In genomic region chr16:74623214-74623842, GRCh38 we compare ENCODE assay signal across 8 cellular contexts. TPM values are rescaled to one million over a fixed set of nuclear protein-coding genes. Genes with fewer than 3 reads are reported as not detected.
DNase-seq lines count a peak whose midpoint lies in the region; ATAC-seq, FAIRE-seq and TF ChIP-seq lines count a peak whose summit lies in the region.

No MANE protein-coding gene starts in this region.

- peaks cover 71 to 87% of the 10 kb centered on the region in 2 donors for H3K36me3 Mint-ChIP-seq in CD14-positive monocyte
- H3K36me3 Mint-ChIP-seq in endothelial cell (ENCODE audit: low read depth, unreplicated experiment): peaks cover 30% of the 10 kb centered on the region

- peak; percentile 75 for TF ChIP-seq CTCF in CD14-positive monocyte (IDR thresholded peaks at IDR 0.05)
- TF ChIP-seq CTCF in endothelial cell (IDR thresholded peaks at IDR 0.05; ENCODE audit: unreplicated experiment): peak; percentile 51

- H3K4me3 Mint-ChIP-seq in CD14-positive monocyte (no peak overlapping the region), endothelial cell (ENCODE audit: unreplicated experiment) (peak overlapping the region; percentile 49)

- intact Hi-C loops in CD14-positive monocyte (cut with micrococcal nuclease): loop anchor here (10.0 kb wide), 2 partner anchors 119 to 149 kb away; no protein-coding TSS in a partner anchor

- H3K9me3 Mint-ChIP-seq in CD14-positive monocyte: no peaks in the 10 kb centered on the region
- no peaks in the 10 kb centered on the region for H3K9me3 Mint-ChIP-seq in endothelial cell (ENCODE audit: unreplicated experiment)

- H3K27ac Mint-ChIP-seq in CD14-positive monocyte: peak overlapping the region in 1 of 7 donors; percentile 79
- no peak overlapping the region for H3K27ac Mint-ChIP-seq in endothelial cell (ENCODE audit: unreplicated experiment)

- no peak for FAIRE-seq in RCC 7860 (lab: Jason Lieb, UNC)

- H3K27me3 Mint-ChIP-seq in CD14-positive monocyte (ENCODE audit: low read depth in 3 of 3) (no peaks in the 10 kb centered on the region), endothelial cell (ENCODE audit: unreplicated experiment) (no peaks in the 10 kb centered on the region)

- H3K4me1 Mint-ChIP-seq in CD14-positive monocyte (no peaks in the 10 kb centered on the region), endothelial cell (ENCODE audit: unreplicated experiment) (no peaks in the 10 kb centered on the region)

- no peak for DNase-seq in CD14-positive monocyte (ENCODE audit: low spot score)
- peak; percentile 28 for DNase-seq in RCC 7860 (ENCODE audit: low spot score)
- DNase-seq in endothelial cell (ENCODE audit: low spot score): no peak
- peak; percentile 36 for DNase-seq in middle frontal gyrus (ENCODE audit: extremely low spot score, low spot score)
- DNase-seq in HuH-7.5 (ENCODE audit: low spot score): no peak

- peak; percentile 46 for ATAC-seq in GM19351 (IDR thresholded peaks at IDR 0.05; ENCODE audit: unreplicated experiment)
- no peak for ATAC-seq in HG03354 (IDR thresholded peaks at IDR 0.05; ENCODE audit: poor library complexity, severe bottlenecking, unreplicated experiment)
- no peak for ATAC-seq in HG02571 (IDR thresholded peaks at IDR 0.05; ENCODE audit: unreplicated experiment)

RNA-seq across cellular contexts. Expression of gene GLG1, which starts 16.4 kb away (rescaled TPM):
- 10 to 100 TPM; 40.3 to 69.1 TPM for polyA plus RNA-seq in CD14-positive monocyte
- total RNA-seq in endothelial cell (ENCODE audit: unreplicated experiment): 153 TPM

RNA-seq across cellular contexts. Expression of gene RFWD3, which starts 43.3 kb away (rescaled TPM):
- polyA plus RNA-seq in CD14-positive monocyte: 1 to 10 TPM; 5.0 to 8.4 TPM
- 43.8 TPM for total RNA-seq in endothelial cell (ENCODE audit: unreplicated experiment)

Comparison
In these comparisons a context has a peak if more than half of its experiments do, and no peak if none do; other contexts are left out.
1. DNase-seq: peak in RCC 7860 (single experiment) and middle frontal gyrus (single experiment); none in CD14-positive monocyte (single experiment), endothelial cell (single experiment) and HuH-7.5 (single experiment).